In genomic region chr1:158017800-158018595, GRCh38 we compare ENCODE assay signal across 12 cellular contexts. TPM values are rescaled to one million over a fixed set of nuclear protein-coding genes. Genes with fewer than 3 reads are reported as not detected.
DNase-seq lines count a peak whose midpoint lies in the region; TF ChIP-seq lines count a peak whose summit lies in the region.
"Had no signal": no experiment of that assay in that cellular context is flagged by ENCODE, and none has a peak within 500 bp of the region (broad histone marks: within the 10 kb centered on the region; RNA-seq: fewer than 3 reads in every experiment).

No MANE protein-coding gene starts in this region.

- H3K9me3 ChIP-seq in PC-9 (ENCODE audit: insufficient read depth, low read depth) (no peaks in the 10 kb centered on the region), duodenal mucosa (ENCODE audit: control insufficient read depth in 1 of 2, low read length in 2 of 2) (no peaks in the 10 kb centered on the region), mucosa of rectum (ENCODE audit: control insufficient read depth in 2 of 2, low read length in 2 of 2) (no peaks in the 10 kb centered on the region), thyroid gland (no peaks in the 10 kb centered on the region)

- H3K4me3 ChIP-seq in PC-9 (no peak overlapping the region), duodenal mucosa (ENCODE audit: low read depth in 1 of 2, low read length in 2 of 2) (no peak overlapping the region), mucosa of rectum (ENCODE audit: low read length in 2 of 2) (no peak overlapping the region), thyroid gland (replicated peaks in 1 of 3) (no peak overlapping the region)

- H3K27me3 ChIP-seq in PC-9 (ENCODE audit: insufficient read depth, low read depth) = no peaks in the 10 kb centered on the region
- H3K27me3 ChIP-seq in duodenal mucosa (ENCODE audit: control insufficient read depth in 1 of 2, insufficient read depth in 2 of 2, low read length in 2 of 2) = no peaks in the 10 kb centered on the region
- H3K27me3 ChIP-seq in mucosa of rectum (ENCODE audit: control insufficient read depth in 2 of 2, insufficient read depth in 2 of 2, low read length in 2 of 2) = no peaks in the 10 kb centered on the region
- H3K27me3 ChIP-seq in thyroid gland = no peaks in the 10 kb centered on the region

- peaks cover 34% of the 10 kb centered on the region for H3F3A ChIP-seq in PC-9 (ENCODE audit: insufficient read depth, low read depth)

- no peak for TF ChIP-seq POLR2A in thyroid gland (IDR thresholded peaks at IDR 0.05)

- H3K4me1 ChIP-seq in PC-9 (replicated peaks; ENCODE audit: insufficient read depth) = peaks cover 73% of the 10 kb centered on the region
- H3K4me1 ChIP-seq in duodenal mucosa (ENCODE audit: control insufficient read depth in 1 of 2, insufficient read depth in 2 of 2, low read length in 2 of 2) = peaks cover 26 to 31% of the 10 kb centered on the region in 2 donors
- peaks cover 19 to 33% of the 10 kb centered on the region in 2 donors for H3K4me1 ChIP-seq in mucosa of rectum (ENCODE audit: control insufficient read depth in 2 of 2, insufficient read depth in 2 of 2, low read length in 2 of 2)
- H3K4me1 ChIP-seq in thyroid gland = peaks cover 41 to 59% of the 10 kb centered on the region in 2 donors

- H3K36me3 ChIP-seq in PC-9 (ENCODE audit: low read depth) (no peaks in the 10 kb centered on the region), duodenal mucosa (ENCODE audit: control insufficient read depth in 1 of 2, insufficient read depth in 2 of 2, low read length in 2 of 2) (no peaks in the 10 kb centered on the region), mucosa of rectum (ENCODE audit: control insufficient read depth in 2 of 2, insufficient read depth in 2 of 2, low read length in 2 of 2) (no peaks in the 10 kb centered on the region), thyroid gland (no peaks in the 10 kb centered on the region)

- intact Hi-C loops in PC-9 (cut with micrococcal nuclease; ENCODE audit: unreplicated experiment) = no loop called here
- intact Hi-C loops in thyroid gland (cut with DNase I) = no loop called here

- no peak for TF ChIP-seq CTCF in PC-9 (conservative IDR thresholded peaks at IDR 0.05)
- no peak for TF ChIP-seq CTCF in thyroid gland (IDR thresholded peaks at IDR 0.05)

- no peaks in the 10 kb centered on the region for H4K20me1 ChIP-seq in PC-9 (ENCODE audit: insufficient read depth)

- H2AFZ ChIP-seq in PC-9 = no peak overlapping the region

- H3K79me2 ChIP-seq in PC-9 (ENCODE audit: low read depth) = peaks cover 31% of the 10 kb centered on the region

- DNase-seq in PC-9 (no peak), thyroid gland (no peak), CD1c-positive myeloid dendritic cell (ENCODE audit: extremely low spot score) (no peak), activated gamma-delta T cell treated with Interleukin-2 at 50 U/mL for 16 hours (no peak), HEK293T (ENCODE audit: extremely low spot score) (no peak)
- DNase-seq: activated naive CD4-positive, alpha-beta T cell treated with anti-CD3 and anti-CD28 coated beads for 36 hours; HCEC 1CT; midbrain; NCI-H187 treated with DMSO at 0.1 percent for 48 hours; OCI-M1 had no signal

- WGBS in thyroid gland, 2 donors = 74 to 76% methylated on average over 4 of the region's 4 CpGs

- H3K9ac ChIP-seq in duodenal mucosa (ENCODE audit: low read depth in 1 of 2, low read length in 2 of 2) (no peak overlapping the region), mucosa of rectum (ENCODE audit: low read depth in 1 of 2, low read length in 2 of 2) (no peak overlapping the region)

- H3K4me2 ChIP-seq in PC-9 = no peak overlapping the region

- no peaks in the 10 kb centered on the region for H3K9me2 ChIP-seq in PC-9 (ENCODE audit: insufficient read depth)

- POLR2A ChIA-PET in PC-9 (lab: Charles Lee; ENCODE audit: unreplicated experiment) (interaction anchor here (0.6 to 0.7 kb wide), 2 partner anchors 13 to 16 kb away, joined by 3 to 5 read pairs; no protein-coding TSS in a partner anchor), HEK293T (lab: Yijun Ruan, JAX) (no interaction called here)

- peak overlapping the region; percentile 74; the same call in 1 of the 2 replicates for H3K27ac ChIP-seq in PC-9
- H3K27ac ChIP-seq in duodenal mucosa (ENCODE audit: low read depth, low read length) = peak overlapping the region; percentile 73
- peak overlapping the region; percentile 74 to 79 for H3K27ac ChIP-seq in mucosa of rectum (ENCODE audit: low read depth in 2 of 2, low read length in 2 of 2)
- peak overlapping the region; percentile 61 to 71 (median 70) for H3K27ac ChIP-seq in thyroid gland

- no TSS peak for BruUV-seq in PC-9 (replicated peaks; lab: Mats Ljungman, UMichigan)

- CTCF ChIA-PET in PC-9 (lab: Charles Lee) = no interaction called here
- CTCF ChIA-PET in HEK293T (lab: Yijun Ruan, JAX) = interaction anchor here (3.1 kb wide), 1 partner anchor 26 kb away, joined by 15 read pairs; no protein-coding TSS in a partner anchor

TF ChIP-seq in HEK293T, 16 proteins besides CTCF, POLR2A, EP300 and RAD21:
- TF ChIP-seq HDGF (IDR thresholded peaks at IDR 0.05; ENCODE audit: borderline replicate concordance) (no peak), ZNF384 (IDR thresholded peaks at IDR 0.05) (no peak), PKNOX1 (IDR thresholded peaks at IDR 0.05) (no peak), SUZ12 (IDR thresholded peaks at IDR 0.05) (no peak), CTBP1 (IDR thresholded peaks at IDR 0.05; ENCODE audit: borderline replicate concordance) (no peak), BHLHE40 (IDR thresholded peaks at IDR 0.05; ENCODE audit: borderline replicate concordance) (no peak), TARDBP (IDR thresholded peaks at IDR 0.05) (no peak), ELF4 (IDR thresholded peaks at IDR 0.05) (no peak), FOXK2 (IDR thresholded peaks at IDR 0.05) (no peak), L3MBTL2 (conservative IDR thresholded peaks at IDR 0.05) (no peak)

RNA-seq across cellular contexts. Expression of gene KIRREL1, which starts 24.6 kb away (rescaled TPM):
- 25.8 and 30.7 TPM in 2 replicates for total RNA-seq in PC-9 (2021)
- total RNA-seq in thyroid gland = 10 to 100 TPM; 22.7 to 27.5 (median 24.1) TPM
